In genomic region chr11:114400974-114401223, GRCh38 we compare ENCODE assay signal across 8 cellular contexts. TPM values are rescaled to one million over a fixed set of nuclear protein-coding genes. Genes with fewer than 3 reads are reported as not detected.
DNase-seq lines count a peak whose midpoint lies in the region; ATAC-seq and TF ChIP-seq lines count a peak whose summit lies in the region.

No MANE protein-coding gene starts in this region.

- intact Hi-C loops in gastrocnemius medialis (cut with DNase I; ENCODE audit: low total_unique reads) = loop anchor here (1.0 to 5.0 kb wide), 2 partner anchors 38 to 524 kb away; partner anchors contain the start of genes REXO2 and USP28

- DNase-seq in WERI-Rb-1 (no peak), foreskin fibroblast (no peak), gastrocnemius medialis (no peak), NCI-H446 treated with DMSO at 0.1 percent for 48 hours (lab: John Stamatoyannopoulos, UW) (no peak), ACHN (no peak)
- no peak for DNase-seq in stimulated activated CD4-positive, alpha-beta T cell treated with anti-CD3 and anti-CD28 coated beads, Interleukin-4, amount 100 ng/mL, for 24 hours

- peaks cover 32% of the 10 kb centered on the region for H3K36me3 ChIP-seq in WERI-Rb-1
- peaks cover 0 to 16% of the 10 kb centered on the region in 2 donors for H3K36me3 ChIP-seq in gastrocnemius medialis

- H3K4me3 ChIP-seq in GM12875 (ENCODE audit: low read depth, low read length) = peak overlapping the region; percentile 86
- H3K4me3 ChIP-seq in WERI-Rb-1 (ENCODE audit: low read depth, low read length) = peak overlapping the region; percentile 94
- peak overlapping the region; percentile 87 to 88 for H3K4me3 ChIP-seq in foreskin fibroblast (ENCODE audit: low read depth in 1 of 2, low read length in 2 of 2)
- peak overlapping the region; percentile 66 to 97 (median 83) for H3K4me3 ChIP-seq in gastrocnemius medialis

- ATAC-seq in gastrocnemius medialis = no peak
- ATAC-seq in HG03460 (IDR thresholded peaks at IDR 0.05; ENCODE audit: unreplicated experiment) = no peak

- H3K27ac ChIP-seq in WERI-Rb-1 (peak overlapping the region; percentile 98), gastrocnemius medialis (peak overlapping the region; percentile 94 to 100 (median 98))

- in situ Hi-C loops in gastrocnemius medialis (cut with MboI; ENCODE audit: low sequenced_read_pairs in 4 of 4) (loop anchor here in 1 of 4 donors (5.0 kb wide), 1 partner anchor 36 kb away; the partner anchor contains the start of gene REXO2), ACHN (cut with HindIII; ENCODE audit: low pct_ligation_motif_present, low pct_unique_long_range_greater_than_20kb, low sequenced_read_pairs) (no loop called here)

- no peak for TF ChIP-seq POLR2A in gastrocnemius medialis (IDR thresholded peaks at IDR 0.05)

- TF ChIP-seq CTCF in GM12875 (IDR thresholded peaks at IDR 0.05; ENCODE audit: borderline replicate concordance, insufficient read depth, low read depth, low read length) = no peak
- TF ChIP-seq CTCF in WERI-Rb-1 (IDR thresholded peaks at IDR 0.05; ENCODE audit: low read depth, low read length) = no peak
- TF ChIP-seq CTCF in foreskin fibroblast (IDR thresholded peaks at IDR 0.05; ENCODE audit: low read depth, low read length) = no peak
- no peak for TF ChIP-seq CTCF in gastrocnemius medialis (IDR thresholded peaks at IDR 0.05 in 4 of 5, conservative IDR thresholded peaks at IDR 0.05 in 1 of 5)

- H3K9me3 ChIP-seq in WERI-Rb-1 (ENCODE audit: severe bottlenecking) (no peaks in the 10 kb centered on the region), gastrocnemius medialis (no peaks in the 10 kb centered on the region)

- H3K27me3 ChIP-seq in WERI-Rb-1 (ENCODE audit: insufficient read depth, low read depth, severe bottlenecking) (no peaks in the 10 kb centered on the region), gastrocnemius medialis (no peaks in the 10 kb centered on the region)

- peaks cover 27 to 41% of the 10 kb centered on the region in 2 donors for H3K4me1 ChIP-seq in gastrocnemius medialis

RNA-seq across cellular contexts. Expression of gene RBM7, which starts 0.4 kb away (rescaled TPM):
- 10 to 100 TPM in 3 of 4 donors, 1 to 10 TPM in 1; 6.2 to 14.9 (median 11.6) TPM for total RNA-seq in gastrocnemius medialis

RNA-seq across cellular contexts. Expression of gene C11orf71, which starts 0.6 kb away (rescaled TPM):
- 10 to 100 TPM in 1 of 4 donors, 1 to 10 TPM in 3; 3.4 to 18.0 (median 8.7) TPM for total RNA-seq in gastrocnemius medialis

RNA-seq across cellular contexts. Expression of gene REXO2, which starts 38.4 kb away (rescaled TPM):
- total RNA-seq in gastrocnemius medialis = 100 to 1,000 TPM in 2 of 4 donors, 10 to 100 TPM in 2; 29.3 to 177 (median 91.2) TPM
